ENCODE assay signal across 1 cellular context in the genomic region with DNA sequence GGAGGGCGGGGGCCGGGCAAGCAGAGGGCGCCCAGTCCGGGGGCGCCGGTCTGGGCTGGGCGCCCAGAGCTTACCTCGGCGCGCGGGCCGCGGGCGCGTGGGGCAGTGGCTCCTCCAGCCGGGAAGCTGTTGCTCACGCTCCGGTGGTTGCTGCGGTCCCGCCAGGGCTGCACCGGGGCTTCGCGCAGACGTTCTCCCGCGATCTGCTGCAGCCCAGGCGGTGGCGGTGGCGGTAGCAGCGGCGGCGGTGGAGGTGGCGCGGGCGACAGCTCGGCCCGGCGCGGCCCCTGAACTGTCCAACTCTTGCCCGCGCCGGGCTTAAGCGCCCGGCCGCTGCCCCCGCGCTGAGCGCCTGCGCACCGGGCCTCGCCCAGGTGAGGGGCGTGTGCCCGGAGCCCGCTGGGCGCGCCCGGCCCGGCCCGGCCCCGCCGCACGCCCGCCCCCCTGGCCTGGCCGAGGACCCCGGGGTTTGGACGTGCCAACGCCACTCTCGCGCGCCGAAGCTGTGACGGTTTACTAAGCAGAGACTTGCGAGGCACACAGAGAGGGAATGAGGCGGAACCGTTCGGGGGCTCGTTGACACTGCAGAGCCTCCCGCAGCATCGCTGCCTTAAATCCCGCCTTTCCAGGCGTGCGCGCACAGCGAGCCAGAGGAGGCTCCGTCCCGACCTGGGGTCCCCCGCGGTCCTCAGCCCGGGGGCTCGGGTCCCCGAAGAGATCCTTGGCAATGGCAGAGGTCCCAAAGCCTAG.
TF ChIP-seq lines count a peak whose summit lies in the region.

ZNF385B (minus strand) TSS at position 586 of the 750 bp plus-strand sequence.

TF ChIP-seq in GM12878, 131 proteins besides CTCF, POLR2A, EP300 and RAD21 (continued from another document):
- TF ChIP-seq, protein P1, sequence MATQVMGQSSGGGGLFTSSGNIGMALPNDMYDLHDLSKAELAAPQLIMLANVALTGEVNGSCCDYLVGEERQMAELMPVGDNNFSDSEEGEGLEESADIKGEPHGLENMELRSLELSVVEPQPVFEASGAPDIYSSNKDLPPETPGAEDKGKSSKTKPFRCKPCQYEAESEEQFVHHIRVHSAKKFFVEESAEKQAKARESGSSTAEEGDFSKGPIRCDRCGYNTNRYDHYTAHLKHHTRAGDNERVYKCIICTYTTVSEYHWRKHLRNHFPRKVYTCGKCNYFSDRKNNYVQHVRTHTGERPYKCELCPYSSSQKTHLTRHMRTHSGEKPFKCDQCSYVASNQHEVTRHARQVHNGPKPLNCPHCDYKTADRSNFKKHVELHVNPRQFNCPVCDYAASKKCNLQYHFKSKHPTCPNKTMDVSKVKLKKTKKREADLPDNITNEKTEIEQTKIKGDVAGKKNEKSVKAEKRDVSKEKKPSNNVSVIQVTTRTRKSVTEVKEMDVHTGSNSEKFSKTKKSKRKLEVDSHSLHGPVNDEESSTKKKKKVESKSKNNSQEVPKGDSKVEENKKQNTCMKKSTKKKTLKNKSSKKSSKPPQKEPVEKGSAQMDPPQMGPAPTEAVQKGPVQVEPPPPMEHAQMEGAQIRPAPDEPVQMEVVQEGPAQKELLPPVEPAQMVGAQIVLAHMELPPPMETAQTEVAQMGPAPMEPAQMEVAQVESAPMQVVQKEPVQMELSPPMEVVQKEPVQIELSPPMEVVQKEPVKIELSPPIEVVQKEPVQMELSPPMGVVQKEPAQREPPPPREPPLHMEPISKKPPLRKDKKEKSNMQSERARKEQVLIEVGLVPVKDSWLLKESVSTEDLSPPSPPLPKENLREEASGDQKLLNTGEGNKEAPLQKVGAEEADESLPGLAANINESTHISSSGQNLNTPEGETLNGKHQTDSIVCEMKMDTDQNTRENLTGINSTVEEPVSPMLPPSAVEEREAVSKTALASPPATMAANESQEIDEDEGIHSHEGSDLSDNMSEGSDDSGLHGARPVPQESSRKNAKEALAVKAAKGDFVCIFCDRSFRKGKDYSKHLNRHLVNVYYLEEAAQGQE (IDR thresholded peaks at IDR 0.05; ENCODE audit: low read depth, low read length): no peak
